ENCODE assay signal across 9 cellular contexts in genomic region chr21:33036430-33037162, GRCh38. TPM values are rescaled to one million over a fixed set of nuclear protein-coding genes. Genes with fewer than 3 reads are reported as not detected.
DNase-seq lines count a peak whose midpoint lies in the region; ATAC-seq and TF ChIP-seq lines count a peak whose summit lies in the region.
"Had no signal": no experiment of that assay in that cellular context is flagged by ENCODE, and none has a peak within 500 bp of the region (broad histone marks: within the 10 kb centered on the region; RNA-seq: fewer than 3 reads in every experiment).

No MANE protein-coding gene starts in this region.

- CTCF ChIA-PET in GM10248 (lab: Yijun Ruan, JAX): no interaction called here
- CTCF ChIA-PET in OCI-LY7 (lab: Charles Lee; ENCODE audit: unreplicated experiment): no interaction called here

- H3K4me3 ChIP-seq in OCI-LY7 (ENCODE audit: low read depth, low read length, poor library complexity, severe bottlenecking): no peak overlapping the region

- no peak overlapping the region for H3K27ac ChIP-seq in OCI-LY7 (ENCODE audit: low read depth, low read length, poor library complexity, severe bottlenecking)

- POLR2A ChIA-PET in GM10248 (lab: Yijun Ruan, JAX) (no interaction called here), OCI-LY7 (lab: Charles Lee) (interaction anchor here (0.6 kb wide), 2 partner anchors 57 to 82 kb away, joined by 3 to 4 read pairs; no protein-coding TSS in a partner anchor)

- BruUV-seq in OCI-LY7 (replicated peaks; lab: Mats Ljungman, UMichigan): no TSS peak

- intact Hi-C loops in left cardiac atrium (cut with DNase I): no loop called here
- intact Hi-C loops in OCI-LY7 (cut with micrococcal nuclease; ENCODE audit: unreplicated experiment): no loop called here

- no peak overlapping the region for H2AFZ ChIP-seq in OCI-LY7 (ENCODE audit: low read length)

- TF ChIP-seq CTCF in GM20000 (IDR thresholded peaks at IDR 0.05; ENCODE audit: extremely low read depth, missing control alignments): no peak
- no peak for TF ChIP-seq CTCF in GM10248 (IDR thresholded peaks at IDR 0.05; ENCODE audit: control extremely low read depth, extremely low read depth, low read depth, missing control alignments)
- TF ChIP-seq CTCF in OCI-LY7 (conservative IDR thresholded peaks at IDR 0.05; ENCODE audit: low read length): no peak

- DNase-seq in A172 (ENCODE audit: low spot score): peak; percentile 88
- DNase-seq in GM20000 (ENCODE audit: low spot score): peak; percentile 51
- DNase-seq in SKM-1 treated with dmso at 0.1 percent for 144 hours (lab: John Stamatoyannopoulos, UW; ENCODE audit: unreplicated experiment): peak; percentile 91
- no peak for DNase-seq in left cardiac atrium
- no peak for DNase-seq in GM10248 (ENCODE audit: extremely low spot score)
- DNase-seq in OCI-LY7 (ENCODE audit: low spot score): no peak
- no peak for DNase-seq in central memory CD4-positive, alpha-beta T cell

- H3K9me2 ChIP-seq in OCI-LY7 (ENCODE audit: insufficient read depth, low read length): no peaks in the 10 kb centered on the region

- H3K4me1 ChIP-seq in OCI-LY7 (ENCODE audit: insufficient read depth, low read length, poor library complexity, severe bottlenecking): no peaks in the 10 kb centered on the region

- H4K20me1 ChIP-seq in OCI-LY7 (ENCODE audit: insufficient read depth, low read length): no peaks in the 10 kb centered on the region

- ATAC-seq in left cardiac atrium (peak; percentile 19 to 83), GM18502 (IDR thresholded peaks at IDR 0.05; ENCODE audit: poor library complexity, unreplicated experiment) (no peak)

- H3K36me3 ChIP-seq in OCI-LY7 (ENCODE audit: insufficient read depth, low read length): no peaks in the 10 kb centered on the region

- H3K4me2 ChIP-seq in OCI-LY7 (ENCODE audit: low read length): no peak overlapping the region

- no peaks in the 10 kb centered on the region for H3K79me2 ChIP-seq in OCI-LY7 (ENCODE audit: insufficient read depth, low read depth, low read length)

- H3K9me3 ChIP-seq in OCI-LY7 (ENCODE audit: low read length): no peaks in the 10 kb centered on the region

RNA-seq across cellular contexts. Expression of gene OLIG2, which starts 10.9 kb away (rescaled TPM):
- 1.4 and 3.9 TPM in 2 replicates for total RNA-seq in A172 (2014; rRNA removed; shearing (Covaris generic))
- total RNA-seq in left cardiac atrium (not detected), OCI-LY7 (2022) (not detected in 2 replicates)
- total RNA-seq in OCI-LY7 (2014; rRNA removed; shearing (Covaris generic)): not detected in 2 replicates

RNA-seq across cellular contexts. Expression of gene OLIG1, which starts 33.3 kb away (rescaled TPM):
- not detected in 2 replicates for total RNA-seq in A172 (2014; rRNA removed; shearing (Covaris generic))
- under 1 TPM in 1 of 2 donors, not detected in 1; 0.27 TPM for total RNA-seq in left cardiac atrium
- not detected in 2 replicates for total RNA-seq in OCI-LY7 (2014; rRNA removed; shearing (Covaris generic))
- not detected in 2 replicates for total RNA-seq in OCI-LY7 (2022)
- total RNA-seq: mesothelial cell of epicardium had no signal

Comparison
In these comparisons a context has a peak if more than half of its experiments do, and no peak if none do; other contexts are left out.
1. DNase-seq: peak in A172 (single experiment), GM20000 (single experiment) and SKM-1 treated with dmso at 0.1 percent for 144 hours (single experiment); none in left cardiac atrium (single experiment), GM10248 (single experiment), OCI-LY7 (single experiment) and central memory CD4-positive, alpha-beta T cell (single experiment).